10 cellular contexts compared by ENCODE assay signal in genomic region chr7:83468251-83468739, GRCh38.
A peak's percentile ranks its signal among the peaks of the same experiment; 100 is the strongest.
DNase-seq lines count a peak whose midpoint lies in the region; TF ChIP-seq lines count a peak whose summit lies in the region.
"Had no signal": no experiment of that assay in that cellular context is flagged by ENCODE, and none has a peak within 500 bp of the region (broad histone marks: within the 10 kb centered on the region; RNA-seq: fewer than 3 reads in every experiment).

No MANE protein-coding gene starts in this region.

- no peaks in the 10 kb centered on the region for H3K79me1 ChIP-seq in H9 (ENCODE audit: insufficient read depth, low read depth, low read length, poor library complexity, severe bottlenecking)

- peak overlapping the region; percentile 46 for H3K9ac ChIP-seq in H9 (ENCODE audit: extremely low read depth, insufficient read length, low read length)
- H3K9ac ChIP-seq: BLaER1 treated with 17β-estradiol and CSF1 and Interleukin-3, amounts not matched to agents 10 nM and 100 nM had no signal

- 0 out of 5 replicates have a peak overlapping the region, but pooled peaks of 1 of the 2 experiments have one; percentile 23 for H3K4me3 Mint-ChIP-seq in H9
- H3K4me3 Mint-ChIP-seq: activated naive CD8-positive, alpha-beta T cell treated with anti-CD3 and anti-CD28 coated beads, Interleukin-2, amount 10 ng/mL, durations not matched to agents 7 days and 5 days had no signal

- H3K27ac Mint-ChIP-seq in H9, result peak overlapping the region; percentile 90 to 93 (median 93); a peak in 5 of 7 replicates
- H3K27ac Mint-ChIP-seq: activated naive CD8-positive, alpha-beta T cell treated with anti-CD3 and anti-CD28 coated beads, Interleukin-2, amount 10 ng/mL, durations not matched to agents 7 days and 5 days had no signal

- H3K4me2 ChIP-seq in H9 (ENCODE audit: insufficient read depth, insufficient read length, low read length), result peak overlapping the region; percentile 2

- H3K23ac ChIP-seq in H9 (ENCODE audit: insufficient read length, low read depth, low read length), result no peak overlapping the region

- no peak overlapping the region for H3K18ac ChIP-seq in H9 (ENCODE audit: insufficient read length, low read depth, low read length)

- H3K27ac ChIP-seq in H9 (ENCODE audit: insufficient read length, low read depth, low read length), result peak overlapping the region; percentile 88
- H3K27ac ChIP-seq: BLaER1 treated with 17β-estradiol and CSF1 and Interleukin-3, amounts not matched to agents 10 nM and 100 nM had no signal

- no peaks in the 10 kb centered on the region for H3K23me2 ChIP-seq in H9 (ENCODE audit: insufficient read length, low read depth, low read length, poor library complexity, severe bottlenecking)

- no peak overlapping the region for H2BK20ac ChIP-seq in H9 (ENCODE audit: low read depth, low read length, poor library complexity, severe bottlenecking)

- 0 out of 2 replicates have a peak, but pooled peaks cover 2% of the 10 kb centered on the region for H3K4me1 ChIP-seq in H9 (ENCODE audit: insufficient read depth, low read length)

- H3K36me3 Mint-ChIP-seq in H9 (ENCODE audit: insufficient read depth in 1 of 3, low read depth in 3 of 3), result peaks cover 28 to 39% (median 30%) of the 10 kb centered on the region in 3 experiments
- H3K36me3 Mint-ChIP-seq: activated naive CD8-positive, alpha-beta T cell treated with anti-CD3 and anti-CD28 coated beads, Interleukin-2, amount 10 ng/mL, durations not matched to agents 7 days and 5 days had no signal

- H3K4me3 ChIP-seq in fibroblast of the aortic adventitia (ENCODE audit: low read depth, low read length), result no peak overlapping the region
- H3K4me3 ChIP-seq: BLaER1 treated with 17β-estradiol and CSF1 and Interleukin-3, amounts not matched to agents 10 nM and 100 nM had no signal

- no peak overlapping the region for H4K5ac ChIP-seq in H9 (ENCODE audit: insufficient read length, low read depth, low read length)

- H4K91ac ChIP-seq in H9 (ENCODE audit: insufficient read length, low read depth, low read length), result no peak overlapping the region

- no peak overlapping the region for H2AK5ac ChIP-seq in H9 (ENCODE audit: insufficient read length, low read length)

- H3K9me3 ChIP-seq in H9 (ENCODE audit: control insufficient read depth, low read depth, low read length), result no peaks in the 10 kb centered on the region
- H3K9me3 ChIP-seq: BLaER1 treated with 17β-estradiol and CSF1 and Interleukin-3, amounts not matched to agents 10 nM and 100 nM had no signal

- no peaks in the 10 kb centered on the region for H3K9me3 Mint-ChIP-seq in H9
- H3K9me3 Mint-ChIP-seq: activated naive CD8-positive, alpha-beta T cell treated with anti-CD3 and anti-CD28 coated beads, Interleukin-2, amount 10 ng/mL, durations not matched to agents 7 days and 5 days had no signal

- no peaks in the 10 kb centered on the region for H3K79me2 ChIP-seq in H9 (ENCODE audit: insufficient read depth, low read length)

- H2BK120ac ChIP-seq in H9 (ENCODE audit: low read depth, low read length, poor library complexity, severe bottlenecking), result no peak overlapping the region

- no peaks in the 10 kb centered on the region for H3K27me3 ChIP-seq in H9 (ENCODE audit: insufficient read depth, low read length)
- H3K27me3 ChIP-seq: BLaER1 treated with 17β-estradiol and CSF1 and Interleukin-3, amounts not matched to agents 10 nM and 100 nM had no signal

- no peak overlapping the region for H2AFZ ChIP-seq in H9 (ENCODE audit: low read length)

- no peak for TF ChIP-seq CTCF in H9 (conservative IDR thresholded peaks at IDR 0.05)
- no peak for TF ChIP-seq CTCF in fibroblast of the aortic adventitia (IDR thresholded peaks at IDR 0.05; ENCODE audit: insufficient read depth, low read length)

- H4K8ac ChIP-seq in H9 (replicated peaks; ENCODE audit: insufficient read length, low read depth, low read length), result no peak overlapping the region

- no peaks in the 10 kb centered on the region for H4K20me1 ChIP-seq in H9 (ENCODE audit: control insufficient read depth, insufficient read depth, insufficient read length)
- H4K20me1 ChIP-seq: BLaER1 treated with 17β-estradiol and CSF1 and Interleukin-3, amounts not matched to agents 10 nM and 100 nM had no signal

- H3T11ph ChIP-seq in H9 (ENCODE audit: low read length), result no peak overlapping the region

- DNase-seq in NCI-H345 (lab: John Stamatoyannopoulos, UW), result peak; percentile 54
- no peak for DNase-seq in NCI-H345 treated with DMSO at 0.1 percent for 48 hours (lab: John Stamatoyannopoulos, UW; ENCODE audit: unreplicated experiment)
- peak; percentile 78 for DNase-seq in H9
- DNase-seq in HuH-7.5 (ENCODE audit: low spot score), result peak; percentile 22
- DNase-seq in SHP77 treated with DMSO at 0.1 percent for 48 hours (lab: John Stamatoyannopoulos, UW), result peak; percentile 70
- peak; percentile 98 for DNase-seq in fibroblast of the aortic adventitia (ENCODE audit: low read depth)
- DNase-seq in occipital lobe (lab: John Stamatoyannopoulos, UW), result peak; percentile 42
- DNase-seq in NCI-H187 treated with DMSO at 0.1 percent for 48 hours (lab: John Stamatoyannopoulos, UW), result no peak
- DNase-seq: activated naive CD8-positive, alpha-beta T cell treated with anti-CD3 and anti-CD28 coated beads, Interleukin-2, amount 10 ng/mL, durations not matched to agents 7 days and 5 days had no signal

- H3K27me3 Mint-ChIP-seq in H9 (ENCODE audit: low read depth), result no peaks in the 10 kb centered on the region
- H3K27me3 Mint-ChIP-seq: activated naive CD8-positive, alpha-beta T cell treated with anti-CD3 and anti-CD28 coated beads, Interleukin-2, amount 10 ng/mL, durations not matched to agents 7 days and 5 days had no signal

- no peak overlapping the region for H2BK12ac ChIP-seq in H9 (ENCODE audit: insufficient read length, low read depth, low read length)

- WGBS in H9 (ENCODE audit: extremely low coverage, insufficient read length, low lambda C conversion rate), result no CpG with 5 or more reads among the region's 2 CpGs

- H2BK5ac ChIP-seq in H9 (ENCODE audit: insufficient read length, low read length), result no peak overlapping the region

- H3K56ac ChIP-seq in H9 (ENCODE audit: insufficient read length, low read depth, low read length), result no peak overlapping the region

- peaks cover 56 to 68% of the 10 kb centered on the region in 2 experiments for H3K4me1 Mint-ChIP-seq in H9
- H3K4me1 Mint-ChIP-seq: activated naive CD8-positive, alpha-beta T cell treated with anti-CD3 and anti-CD28 coated beads, Interleukin-2, amount 10 ng/mL, durations not matched to agents 7 days and 5 days had no signal

- H3K4ac ChIP-seq in H9 (ENCODE audit: low read depth, low read length), result no peak overlapping the region

- H3K14ac ChIP-seq in H9 (ENCODE audit: insufficient read depth, low read length), result no peak overlapping the region

- no peak overlapping the region for H2BK15ac ChIP-seq in H9 (ENCODE audit: low read depth, low read length)

Comparison
In these comparisons a context has a peak if more than half of its experiments do, and no peak if none do; other contexts are left out.
1. DNase-seq: peak in NCI-H345 (single experiment), H9 (single experiment), HuH-7.5 (single experiment), SHP77 treated with DMSO at 0.1 percent for 48 hours (single experiment), fibroblast of the aortic adventitia (single experiment) and occipital lobe (single experiment); none in NCI-H345 treated with DMSO at 0.1 percent for 48 hours (single experiment) and NCI-H187 treated with DMSO at 0.1 percent for 48 hours (single experiment).